ENCODE assay signal across 1 cellular context in genomic region chr17:77011173-77012011, GRCh38.
TF ChIP-seq lines count a peak whose summit lies in the region.

No MANE protein-coding gene starts in this region.

TF ChIP-seq in HepG2, 621 proteins besides CTCF, POLR2A, EP300 and RAD21 (continued from another document):
- TF ChIP-seq, protein P1, sequence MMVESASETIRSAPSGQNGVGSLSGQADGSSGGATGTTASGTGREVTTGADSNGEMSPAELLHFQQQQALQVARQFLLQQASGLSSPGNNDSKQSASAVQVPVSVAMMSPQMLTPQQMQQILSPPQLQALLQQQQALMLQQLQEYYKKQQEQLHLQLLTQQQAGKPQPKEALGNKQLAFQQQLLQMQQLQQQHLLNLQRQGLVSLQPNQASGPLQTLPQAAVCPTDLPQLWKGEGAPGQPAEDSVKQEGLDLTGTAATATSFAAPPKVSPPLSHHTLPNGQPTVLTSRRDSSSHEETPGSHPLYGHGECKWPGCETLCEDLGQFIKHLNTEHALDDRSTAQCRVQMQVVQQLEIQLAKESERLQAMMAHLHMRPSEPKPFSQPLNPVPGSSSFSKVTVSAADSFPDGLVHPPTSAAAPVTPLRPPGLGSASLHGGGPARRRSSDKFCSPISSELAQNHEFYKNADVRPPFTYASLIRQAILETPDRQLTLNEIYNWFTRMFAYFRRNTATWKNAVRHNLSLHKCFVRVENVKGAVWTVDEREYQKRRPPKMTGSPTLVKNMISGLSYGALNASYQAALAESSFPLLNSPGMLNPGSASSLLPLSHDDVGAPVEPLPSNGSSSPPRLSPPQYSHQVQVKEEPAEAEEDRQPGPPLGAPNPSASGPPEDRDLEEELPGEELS (CRISPR knock-in tag; IDR thresholded peaks at IDR 0.05), result no peak
- TF ChIP-seq STAG1 (CRISPR knock-in tag; IDR thresholded peaks at IDR 0.05) (peak; percentile 84), ZBTB25 (CRISPR knock-in tag; IDR thresholded peaks at IDR 0.05) (no peak)
